ENCODE assay signal across 19 cellular contexts in genomic region chr2:58133395-58133794, GRCh38.
DNase-seq lines count a peak whose midpoint lies in the region; ATAC-seq and TF ChIP-seq lines count a peak whose summit lies in the region.
"Had no signal": no experiment of that assay in that cellular context is flagged by ENCODE, and none has a peak within 500 bp of the region (broad histone marks: within the 10 kb centered on the region; RNA-seq: fewer than 3 reads in every experiment).

No MANE protein-coding gene starts in this region.

- no peaks in the 10 kb centered on the region for H3K27me3 Mint-ChIP-seq in MCF 10A (ENCODE audit: insufficient read depth, unreplicated experiment)

- no peak for DNase-seq in MCF 10A (ENCODE audit: unreplicated experiment)
- no peak for DNase-seq in breast epithelium (ENCODE audit: low spot score in 2 of 2)
- DNase-seq in mammary epithelial cell = peak; percentile 55
- peak; percentile 24 for DNase-seq in fibroblast of pulmonary artery (ENCODE audit: low read depth)
- DNase-seq in NCI-H1694 (lab: John Stamatoyannopoulos, UW) = no peak
- DNase-seq in stimulated activated naive CD8-positive, alpha-beta T cell treated with anti-CD3 and anti-CD28 coated beads, Interleukin-15, Interleukin-2, amounts not matched to agents 100 U/mL and 50 U/mL, for 24 hours = no peak
- no peak for DNase-seq in GM19238 (ENCODE audit: insufficient read length, low spot score)
- DNase-seq: CD8-positive, alpha-beta T cell; DMS79; MM.1S; NCI-H1105; NCI-H187; NK-92 treated with Interleukin-12 subunit alpha and Interleukin-12 subunit beta, amount 100 ng/mL, for 24 hours; RPMI8226; SIG-M5 had no signal

- H3K4me3 ChIP-seq in breast epithelium (no peak overlapping the region), mammary epithelial cell (replicated peaks in 1 of 3; ENCODE audit: insufficient read depth in 1 of 3, low read depth in 2 of 3, low read length in 3 of 3) (no peak overlapping the region), fibroblast of pulmonary artery (replicated peaks; ENCODE audit: low read depth, low read length) (no peak overlapping the region)
- H3K4me3 ChIP-seq: GM23338 had no signal

- H3K27me3 ChIP-seq in breast epithelium = no peaks in the 10 kb centered on the region
- no peaks in the 10 kb centered on the region for H3K27me3 ChIP-seq in mammary epithelial cell (ENCODE audit: insufficient read depth, low read length)

- intact Hi-C loops in MCF 10A (cut with micrococcal nuclease) (no loop called here), breast epithelium (cut with DNase I; ENCODE audit: low total_unique reads) (loop anchor here (5.0 kb wide), 1 partner anchor 1914 kb away; no protein-coding TSS in a partner anchor), mammary epithelial cell (cut with micrococcal nuclease) (loop anchor here (5.0 kb wide), 1 partner anchor 314 kb away; no protein-coding TSS in a partner anchor)

- no peak for TF ChIP-seq POLR2A in breast epithelium (IDR thresholded peaks at IDR 0.05)

- H3K36me3 Mint-ChIP-seq in MCF 10A (ENCODE audit: insufficient read depth, unreplicated experiment) = peaks cover 33% of the 10 kb centered on the region

- H3K79me2 ChIP-seq in mammary epithelial cell (ENCODE audit: insufficient read depth, low read length) = no peaks in the 10 kb centered on the region

- no peak overlapping the region for H3K9ac ChIP-seq in mammary epithelial cell (ENCODE audit: insufficient read depth, low read length)
- H3K9ac ChIP-seq: KMS-11 had no signal

- no peak for ATAC-seq in stimulated activated naive CD8-positive, alpha-beta T cell treated with anti-CD3 and anti-CD28 coated beads, Interleukin-15, Interleukin-2, amounts not matched to agents 100 U/mL and 50 U/mL, for 24 hours
- ATAC-seq in HG03175 (IDR thresholded peaks at IDR 0.05; ENCODE audit: unreplicated experiment) = no peak
- ATAC-seq: CD8-positive, alpha-beta T cell; GM23338 had no signal

- H3K4me1 ChIP-seq in breast epithelium (no peaks in the 10 kb centered on the region), mammary epithelial cell (ENCODE audit: insufficient read depth, low read length) (peaks cover 7% of the 10 kb centered on the region)

- peak overlapping the region; percentile 49 for H3K27ac Mint-ChIP-seq in MCF 10A (ENCODE audit: low read depth, unreplicated experiment)
- H3K27ac Mint-ChIP-seq: CD8-positive, alpha-beta T cell; GM23338 had no signal

- H3K9me3 ChIP-seq in breast epithelium (no peaks in the 10 kb centered on the region), mammary epithelial cell (replicated peaks; ENCODE audit: insufficient read depth, low read length) (no peaks in the 10 kb centered on the region)

- BruUV-seq in MCF 10A (replicated peaks; lab: Mats Ljungman, UMichigan) = no TSS peak
- no TSS peak for BruUV-seq in mammary epithelial cell (replicated peaks; lab: Mats Ljungman, UMichigan)

- in situ Hi-C loops in mammary epithelial cell (cut with MboI; ENCODE audit: low sequenced_read_pairs in 2 of 2) = no loop called here

- CTCF ChIA-PET in MCF 10A (lab: Yijun Ruan, JAX) (no interaction called here), mammary epithelial cell (lab: Charles Lee; ENCODE audit: low non-redundant PET) (no interaction called here)

- H3K4me1 Mint-ChIP-seq in MCF 10A (ENCODE audit: insufficient read depth, unreplicated experiment) = peaks cover 15% of the 10 kb centered on the region

- H3K4me3 Mint-ChIP-seq in MCF 10A (ENCODE audit: unreplicated experiment) = no peak overlapping the region
- H3K4me3 Mint-ChIP-seq: CD8-positive, alpha-beta T cell; GM23338 had no signal

- H4K20me1 ChIP-seq in mammary epithelial cell (ENCODE audit: insufficient read depth, low read length) = no peaks in the 10 kb centered on the region

- H3K4me2 ChIP-seq in mammary epithelial cell (ENCODE audit: insufficient read depth, low read depth, low read length) = no peak overlapping the region
- H3K4me2 ChIP-seq: GM23338, KMS-11 had no signal

- no peaks in the 10 kb centered on the region for H3K9me3 Mint-ChIP-seq in MCF 10A (ENCODE audit: unreplicated experiment)
- H3K9me3 Mint-ChIP-seq: CD8-positive, alpha-beta T cell; GM23338 had no signal

- H3K27ac ChIP-seq in breast epithelium (no peak overlapping the region), mammary epithelial cell (ENCODE audit: insufficient read depth, low read depth, low read length) (peak overlapping the region; percentile 8)
- H3K27ac ChIP-seq: 22Rv1, KMS-11 had no signal

- H2AFZ ChIP-seq in mammary epithelial cell (ENCODE audit: low read depth, low read length) = no peak overlapping the region
- H2AFZ ChIP-seq: GM23338 had no signal

- H3K36me3 ChIP-seq in breast epithelium (peaks cover 5% of the 10 kb centered on the region), mammary epithelial cell (ENCODE audit: insufficient read depth, low read length) (peaks cover 4% of the 10 kb centered on the region)

- TF ChIP-seq CTCF in MCF 10A (IDR thresholded peaks at IDR 0.05; ENCODE audit: unreplicated experiment) (no peak), breast epithelium (IDR thresholded peaks at IDR 0.05) (no peak), mammary epithelial cell (conservative IDR thresholded peaks at IDR 0.05 in 1 of 2, IDR thresholded peaks at IDR 0.05 in 1 of 2; ENCODE audit: extremely low read depth in 1 of 2, insufficient read depth in 1 of 2, low read depth in 1 of 2, low read length in 2 of 2) (no peak), fibroblast of pulmonary artery (IDR thresholded peaks at IDR 0.05; ENCODE audit: low read length, missing control alignments) (no peak)

- POLR2A ChIA-PET in MCF 10A (lab: Yijun Ruan, JAX) = no interaction called here

- dilution Hi-C loops in mammary epithelial cell (cut with HindIII; ENCODE audit: low sequenced_read_pairs) = no loop called here

Comparison
In these comparisons a context has a peak if more than half of its experiments do, and no peak if none do; other contexts are left out.
1. DNase-seq: peak in mammary epithelial cell (single experiment) and fibroblast of pulmonary artery (single experiment); none in MCF 10A (single experiment), breast epithelium (0 of 2), NCI-H1694 (single experiment), stimulated activated naive CD8-positive, alpha-beta T cell treated with anti-CD3 and anti-CD28 coated beads, Interleukin-15, Interleukin-2, amounts not matched to agents 100 U/mL and 50 U/mL, for 24 hours (single experiment) and GM19238 (single experiment).